ENCODE assay signal across 25 cellular contexts in genomic region chr21:19326581-19327319, GRCh38.
"Had no signal": no experiment of that assay in that cellular context is flagged by ENCODE, and none has a peak within 500 bp of the region (broad histone marks: within the 10 kb centered on the region; RNA-seq: fewer than 3 reads in every experiment).

No MANE protein-coding gene starts in this region.

- H3K9me3 ChIP-seq: gastrocnemius medialis, pancreas, thyroid gland had no signal

- H3K27me3 Mint-ChIP-seq: effector memory CD8-positive, alpha-beta T cell; memory B cell had no signal

- H3K36me3 Mint-ChIP-seq: memory B cell; natural killer cell; stimulated activated effector memory CD8-positive, alpha-beta T cell treated with anti-CD3 and anti-CD28 coated beads, Interleukin-12 subunit alpha, Interleukin-12 subunit beta, amount 100 ng/mL, for 72 hours had no signal

- H3K4me1 ChIP-seq: esophagus squamous epithelium, gastrocnemius medialis, pancreas, stomach, thyroid gland had no signal

- H3K27ac Mint-ChIP-seq: effector memory CD8-positive, alpha-beta T cell; memory B cell; natural killer cell; stimulated activated effector memory CD8-positive, alpha-beta T cell treated with anti-CD3 and anti-CD28 coated beads, Interleukin-12 subunit alpha, Interleukin-12 subunit beta, amount 100 ng/mL, for 72 hours had no signal

- H3K9me3 Mint-ChIP-seq: effector memory CD8-positive, alpha-beta T cell had no signal

- H3K27ac ChIP-seq: esophagus squamous epithelium, gastrocnemius medialis, pancreas, stomach, thyroid gland had no signal

- DNase-seq: cerebellar nuclear complex; cortex of kidney; effector memory CD8-positive, alpha-beta T cell; erythroblast; esophagus squamous epithelium; gastrocnemius medialis; head of caudate nucleus; natural killer cell; nucleus accumbens; pancreas; stimulated activated CD4-positive, alpha-beta T cell treated with anti-CD3 and anti-CD28 coated beads, Interleukin-12 subunit alpha, Interleukin-12 subunit beta, amount 100 ng/mL, for 4 hours; stimulated activated CD4-positive, alpha-beta T cell treated with anti-CD3 and anti-CD28 coated beads, Interleukin-1b, Interleukin-23, amount 100 ng/mL, for 48 hours; stimulated activated CD4-positive, alpha-beta T cell treated with anti-CD3 and anti-CD28 coated beads, Interleukin-4, amount 100 ng/mL, for 24 hours; stimulated activated naive CD4-positive, alpha-beta T cell treated with Interleukin-2 at 50 U/mL for 16 hours; stomach; thyroid gland; trophoblast cell had no signal

- H3K4me1 Mint-ChIP-seq: memory B cell; natural killer cell; stimulated activated effector memory CD8-positive, alpha-beta T cell treated with anti-CD3 and anti-CD28 coated beads, Interleukin-12 subunit alpha, Interleukin-12 subunit beta, amount 100 ng/mL, for 72 hours had no signal

- H3K4me3 ChIP-seq: esophagus squamous epithelium, gastrocnemius medialis, lung, pancreas, smooth muscle cell, stomach, thyroid gland had no signal

- H3K4me3 Mint-ChIP-seq: effector memory CD8-positive, alpha-beta T cell; memory B cell; natural killer cell; stimulated activated effector memory CD8-positive, alpha-beta T cell treated with anti-CD3 and anti-CD28 coated beads, Interleukin-12 subunit alpha, Interleukin-12 subunit beta, amount 100 ng/mL, for 72 hours had no signal

- H3K27me3 ChIP-seq: esophagus squamous epithelium, gastrocnemius medialis, pancreas, stomach, thyroid gland had no signal

- ATAC-seq: effector memory CD8-positive, alpha-beta T cell; gastrocnemius medialis; left lobe of liver; natural killer cell; pancreas; sciatic nerve; stimulated activated effector memory CD8-positive, alpha-beta T cell treated with anti-CD3 and anti-CD28 coated beads, Interleukin-12 subunit alpha, Interleukin-12 subunit beta, amount 100 ng/mL, for 72 hours had no signal

- FAIRE-seq: endometrium, keratinocyte, pancreas had no signal

- H3K36me3 ChIP-seq: esophagus squamous epithelium, gastrocnemius medialis, pancreas, stomach, thyroid gland had no signal

- H3K4me2 ChIP-seq: smooth muscle cell had no signal
